ENCODE assay signal across 8 cellular contexts in genomic region chr5:107571621-107572489, GRCh38.
DNase-seq lines count a peak whose midpoint lies in the region; FAIRE-seq lines count a peak whose summit lies in the region.

No MANE protein-coding gene starts in this region.

- FAIRE-seq in G401.6 (lab: Jason Lieb, UNC): peak; percentile 90

- DNase-seq in HCEC 1CT (peak; percentile 85), M059J (ENCODE audit: low read depth) (peak; percentile 93), SHP77 treated with DMSO at 0.1 percent for 48 hours (lab: John Stamatoyannopoulos, UW) (peak; percentile 89), germinal center (ENCODE audit: low spot score) (peak; percentile 62), nucleus accumbens (lab: John Stamatoyannopoulos, UW) (peak in 55 of 56 donors; percentile 11 to 96 (median 83)), superior temporal gyrus (ENCODE audit: extremely low spot score) (peak; percentile 97)
- peak; percentile 79 to 86 (median 81) for DNase-seq in activated naive CD4-positive, alpha-beta T cell (lab: John Stamatoyannopoulos, UW)

Comparison
In these comparisons a context has a peak if more than half of its experiments do, and no peak if none do; other contexts are left out.
1. Peak in every context shown above with its lines: DNase-seq.